Comparison of ENCODE assay signal across 11 cellular contexts in the genomic region with DNA sequence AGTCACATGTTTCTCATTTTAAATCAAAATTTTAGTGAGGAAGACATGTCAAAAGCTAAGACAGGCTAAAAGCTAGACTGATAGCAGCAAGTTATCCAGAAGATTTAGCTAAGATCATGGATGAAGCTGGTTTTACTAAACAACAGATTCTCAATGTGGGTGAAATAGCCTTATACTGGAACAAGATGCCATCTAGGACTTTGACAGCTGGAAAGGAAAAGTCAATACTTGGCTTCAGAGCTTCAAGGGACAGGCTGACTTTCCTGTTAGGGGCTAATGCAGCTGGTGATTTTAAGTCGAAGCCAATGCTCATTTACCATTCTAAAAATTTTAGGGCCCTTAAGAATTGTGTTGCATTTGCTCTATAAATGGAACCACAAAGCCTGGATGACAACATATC.
"Had no signal": no experiment of that assay in that cellular context is flagged by ENCODE, and none has a peak within 500 bp of the region (broad histone marks: within the 10 kb centered on the region; RNA-seq: fewer than 3 reads in every experiment).

No MANE protein-coding gene starts in this region.

- DNase-seq: GM23248, GOT3, H7, H9, HCEC 1CT, HFFc6 had no signal

- H3K36me3 ChIP-seq: HAP-1 had no signal

- H3K27ac Mint-ChIP-seq: GM23338, H9, HFFc6 had no signal

- ATAC-seq: GM23338, HCT116 had no signal

- H3K4me2 ChIP-seq: GM23338 had no signal

- H3K9ac ChIP-seq: GM23248 had no signal

- H3K4me1 ChIP-seq: HAP-1 had no signal

- FAIRE-seq: H1, H54 had no signal

- H3K4me3 Mint-ChIP-seq: GM23338, H9, HFFc6 had no signal

- H3K9me3 Mint-ChIP-seq: GM23338, H9 had no signal

- H2AFZ ChIP-seq: GM23248, GM23338 had no signal

- H3K4me3 ChIP-seq: GM23248, GM23338, HAP-1 had no signal

- H3K4me1 Mint-ChIP-seq: GM23338 had no signal

- H3K9me3 ChIP-seq: HAP-1 had no signal

- H3K27ac ChIP-seq: GM23248 had no signal
